In genomic region chr19:45874620-45874966, GRCh38 we compare ENCODE assay signal across 16 cellular contexts. TPM values are rescaled to one million over a fixed set of nuclear protein-coding genes. Genes with fewer than 3 reads are reported as not detected.
DNase-seq lines count a peak whose midpoint lies in the region; TF ChIP-seq lines count a peak whose summit lies in the region.
"Had no signal": no experiment of that assay in that cellular context is flagged by ENCODE, and none has a peak within 500 bp of the region (broad histone marks: within the 10 kb centered on the region; RNA-seq: fewer than 3 reads in every experiment).

No MANE protein-coding gene starts in this region.

- H3K4me1 Mint-ChIP-seq in glutamatergic neuron (ENCODE audit: low read depth, unreplicated experiment) (peaks cover 12% of the 10 kb centered on the region), progenitor cell of endocrine pancreas (ENCODE audit: low read depth) (peaks cover 54% of the 10 kb centered on the region)

- H3K4me3 Mint-ChIP-seq in glutamatergic neuron (ENCODE audit: unreplicated experiment): peak overlapping the region; percentile 6
- peak overlapping the region; percentile 11 for H3K4me3 Mint-ChIP-seq in progenitor cell of endocrine pancreas (ENCODE audit: low read depth)

- peaks cover 8% of the 10 kb centered on the region for H3K27me3 Mint-ChIP-seq in glutamatergic neuron (ENCODE audit: unreplicated experiment)
- no peaks in the 10 kb centered on the region for H3K27me3 Mint-ChIP-seq in progenitor cell of endocrine pancreas

- DNase-seq in NCI-H69 (lab: John Stamatoyannopoulos, UW) (peak; percentile 17), glutamatergic neuron (no peak), progenitor cell of endocrine pancreas (ENCODE audit: low spot score, unreplicated experiment) (no peak), NCI-H2227 (lab: John Stamatoyannopoulos, UW; ENCODE audit: unreplicated experiment) (no peak), DMS 273 treated with DMSO at 0.1 percent for 48 hours (lab: John Stamatoyannopoulos, UW) (no peak), Ammon's horn (ENCODE audit: low spot score) (no peak)
- DNase-seq: C1 segment of cervical spinal cord, DMS153, GOT3, KG1, NCI-H1436, NCI-H2029, NCI-H2171 treated with DMSO at 0.1 percent for 48 hours, Peyer's patch had no signal

- H3K9me3 Mint-ChIP-seq in glutamatergic neuron (ENCODE audit: unreplicated experiment): peaks cover 5% of the 10 kb centered on the region
- no peaks in the 10 kb centered on the region for H3K9me3 Mint-ChIP-seq in progenitor cell of endocrine pancreas (ENCODE audit: low read depth)

- H3K36me3 Mint-ChIP-seq in glutamatergic neuron (ENCODE audit: unreplicated experiment) (no peaks in the 10 kb centered on the region), progenitor cell of endocrine pancreas (ENCODE audit: insufficient read depth) (peaks cover 7% of the 10 kb centered on the region)

- H3K27ac Mint-ChIP-seq in glutamatergic neuron (ENCODE audit: unreplicated experiment) (no peak overlapping the region), progenitor cell of endocrine pancreas (peak overlapping the region; percentile 66)

- TF ChIP-seq CTCF in glutamatergic neuron (IDR thresholded peaks at IDR 0.05; ENCODE audit: partially characterized antibody, unreplicated experiment) (no peak), progenitor cell of endocrine pancreas (IDR thresholded peaks at IDR 0.05; ENCODE audit: unreplicated experiment) (no peak)

RNA-seq across cellular contexts. Expression of gene FOXA3, which starts 10.5 kb away (rescaled TPM):
- total RNA-seq in glutamatergic neuron (ENCODE audit: unreplicated experiment) (1.0 TPM), progenitor cell of endocrine pancreas (23.5 and 25.4 TPM in 2 replicates)
- total RNA-seq: NCI-H460, Right ventricle myocardium inferior had no signal

RNA-seq across cellular contexts. Expression of gene IRF2BP1, which starts 11.3 kb away (rescaled TPM):
- total RNA-seq in glutamatergic neuron (ENCODE audit: unreplicated experiment) (19.2 TPM), progenitor cell of endocrine pancreas (30.4 and 35.0 TPM in 2 replicates)

RNA-seq across cellular contexts. Expression of gene SYMPK, which starts 11.6 kb away (rescaled TPM):
- total RNA-seq in glutamatergic neuron (ENCODE audit: unreplicated experiment): 78.1 TPM
- total RNA-seq in progenitor cell of endocrine pancreas: 112 and 114 TPM in 2 replicates

RNA-seq across cellular contexts. Expression of gene MYPOP, which starts 27.8 kb away (rescaled TPM):
- 7.1 TPM for total RNA-seq in glutamatergic neuron (ENCODE audit: unreplicated experiment)
- total RNA-seq in progenitor cell of endocrine pancreas: 11.1 and 11.8 TPM in 2 replicates

RNA-seq across cellular contexts. Expression of gene NANOS2, which starts 40.0 kb away (rescaled TPM):
- total RNA-seq in glutamatergic neuron (ENCODE audit: unreplicated experiment) (not detected), progenitor cell of endocrine pancreas (not detected in 2 replicates)
- total RNA-seq: NCI-H460, Peyer's patch, Right ventricle myocardium inferior had no signal

Comparison
In these comparisons a context has a peak if more than half of its experiments do, and no peak if none do; other contexts are left out.
1. RNA of gene FOXA3, which starts 10.5 kb away (total RNA-seq): 23.5 to 25.4 TPM in progenitor cell of endocrine pancreas; 1.0 TPM in glutamatergic neuron (single experiment); every median in the first group is over 10 times any median in the second.